ENCODE assay signal across 8 cellular contexts in genomic region chr1:27099154-27099903, GRCh38. TPM values are rescaled to one million over a fixed set of nuclear protein-coding genes. Genes with fewer than 3 reads are reported as not detected.
DNase-seq lines count a peak whose midpoint lies in the region; ATAC-seq, FAIRE-seq and TF ChIP-seq lines count a peak whose summit lies in the region.

No MANE protein-coding gene starts in this region.

- TF ChIP-seq POLR2A in GM12892 (IDR thresholded peaks at IDR 0.05; ENCODE audit: low read depth, low read length) = peak; percentile 32; the same call in 1 of the 2 replicates

- POLR2A ChIA-PET in activated CD8-positive, alpha-beta T cell treated with anti-CD3 and anti-CD28 coated beads, Interleukin-2, amount 10 ng/mL, durations not matched to agents 7 days and 5 days (lab: Charles Lee) = interaction anchor here (1.2 to 1.4 kb wide), 3 partner anchors 53 to 101 kb away, joined by 3 read pairs; partner anchors contain the start of gene SLC9A1

- no peaks in the 10 kb centered on the region for H3K9me3 Mint-ChIP-seq in activated CD8-positive, alpha-beta T cell treated with anti-CD3 and anti-CD28 coated beads, Interleukin-2, amount 10 ng/mL, durations not matched to agents 7 days and 5 days (ENCODE audit: insufficient read depth)

- intact Hi-C loops in Right ventricle myocardium inferior (cut with DNase I) = loop anchor here (10.0 kb wide), 1 partner anchor 135 kb away; the partner anchor contains the start of gene KDF1
- intact Hi-C loops in sciatic nerve (cut with DNase I) = loop anchor here (5.0 kb wide), 1 partner anchor 52 kb away; no protein-coding TSS in a partner anchor

- H3K4me1 Mint-ChIP-seq in activated CD8-positive, alpha-beta T cell treated with anti-CD3 and anti-CD28 coated beads, Interleukin-2, amount 10 ng/mL, durations not matched to agents 7 days and 5 days (ENCODE audit: low read depth) = peaks cover 21% of the 10 kb centered on the region

- H3K4me3 Mint-ChIP-seq in activated CD8-positive, alpha-beta T cell treated with anti-CD3 and anti-CD28 coated beads, Interleukin-2, amount 10 ng/mL, durations not matched to agents 7 days and 5 days = no peak overlapping the region

- DNase-seq in A172 (ENCODE audit: low spot score) = peak; percentile 68
- DNase-seq in GM12892 (ENCODE audit: insufficient read length) = no peak
- DNase-seq in MV-4-11 (lab: John Stamatoyannopoulos, UW) = peak; percentile 69
- DNase-seq in activated CD8-positive, alpha-beta T cell treated with anti-CD3 and anti-CD28 coated beads, Interleukin-2, amount 10 ng/mL, durations not matched to agents 7 days and 5 days = peak; percentile 34
- peak; percentile 80 for DNase-seq in Right ventricle myocardium inferior (ENCODE audit: missing footprints)
- peak; percentile 71 for DNase-seq in sciatic nerve (ENCODE audit: low spot score)
- no peak for DNase-seq in superior temporal gyrus (ENCODE audit: extremely low spot score)

- peaks cover 2% of the 10 kb centered on the region for H3K36me3 Mint-ChIP-seq in activated CD8-positive, alpha-beta T cell treated with anti-CD3 and anti-CD28 coated beads, Interleukin-2, amount 10 ng/mL, durations not matched to agents 7 days and 5 days (ENCODE audit: low read depth)

- H3K27me3 Mint-ChIP-seq in activated CD8-positive, alpha-beta T cell treated with anti-CD3 and anti-CD28 coated beads, Interleukin-2, amount 10 ng/mL, durations not matched to agents 7 days and 5 days (ENCODE audit: low read depth) = no peaks in the 10 kb centered on the region

- ATAC-seq in activated CD8-positive, alpha-beta T cell treated with anti-CD3 and anti-CD28 coated beads, Interleukin-2, amount 10 ng/mL, durations not matched to agents 7 days and 5 days = peak; percentile 40
- ATAC-seq in Right ventricle myocardium inferior = peak; percentile 68
- ATAC-seq in sciatic nerve = peak; percentile 59
- ATAC-seq in GM21717 (IDR thresholded peaks at IDR 0.05; ENCODE audit: unreplicated experiment) = no peak

- peak; percentile 86 for FAIRE-seq in GM12892 (lab: Jason Lieb, UNC)

- CTCF ChIA-PET in activated CD8-positive, alpha-beta T cell treated with anti-CD3 and anti-CD28 coated beads, Interleukin-2, amount 10 ng/mL, durations not matched to agents 7 days and 5 days (lab: Charles Lee) = interaction anchor here (0.8 to 15.2 kb wide), 10 partner anchors 12 to 296 kb away, joined by 3 to 460 read pairs (median 4); partner anchors contain the start of gene TRNP1

- H3K27ac Mint-ChIP-seq in activated CD8-positive, alpha-beta T cell treated with anti-CD3 and anti-CD28 coated beads, Interleukin-2, amount 10 ng/mL, durations not matched to agents 7 days and 5 days = peak overlapping the region; percentile 7

RNA-seq across cellular contexts. Expression of gene SLC9A1, which starts 55.6 kb away (rescaled TPM):
- total RNA-seq in A172 (2014; rRNA removed; shearing (Covaris generic)) = 2.3 and 5.2 TPM in 2 replicates
- 4.9 TPM for polyA plus RNA-seq in GM12892 (2012; ENCODE audit: missing spikeins)
- 10 to 100 TPM; 28.3 to 29.0 TPM for total RNA-seq in activated CD8-positive, alpha-beta T cell treated with anti-CD3 and anti-CD28 coated beads, Interleukin-2, amount 10 ng/mL, durations not matched to agents 7 days and 5 days
- total RNA-seq in Right ventricle myocardium inferior (20.2 TPM), sciatic nerve (17.3 TPM)

Comparison
In these comparisons a context has a peak if more than half of its experiments do, and no peak if none do; other contexts are left out.
1. DNase-seq: peak in A172 (single experiment), MV-4-11 (single experiment), activated CD8-positive, alpha-beta T cell treated with anti-CD3 and anti-CD28 coated beads, Interleukin-2, amount 10 ng/mL, durations not matched to agents 7 days and 5 days (single experiment), Right ventricle myocardium inferior (single experiment) and sciatic nerve (single experiment); none in GM12892 (single experiment) and superior temporal gyrus (single experiment).